ENCODE assay signal across 1 cellular context in the genomic region with DNA sequence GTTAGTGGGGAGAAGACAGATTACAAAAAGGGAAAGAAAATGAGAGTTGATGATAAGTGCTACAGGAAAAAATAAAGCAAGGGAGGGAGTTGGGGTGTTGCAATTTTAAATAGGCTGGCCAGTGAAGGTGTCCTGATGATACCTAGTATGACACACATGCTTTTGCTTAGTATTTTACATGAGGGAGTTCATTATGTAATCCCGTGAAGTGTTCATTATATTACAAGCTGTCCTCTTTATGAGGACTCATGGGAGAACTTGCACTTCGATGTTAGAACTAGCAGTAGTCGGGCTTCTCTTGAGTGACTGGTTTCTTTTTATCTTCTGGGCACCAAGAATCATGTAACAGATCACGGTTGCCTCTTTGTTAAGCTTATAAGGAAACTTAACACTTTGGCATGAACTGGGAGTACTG.
TF ChIP-seq lines count a peak whose summit lies in the region.

No MANE protein-coding gene starts in this region.

TF ChIP-seq in K562, 482 proteins besides CTCF, POLR2A, EP300 and RAD21 (continued from another document and continues in another):
- TF ChIP-seq ZNF449 (CRISPR knock-in tag; IDR thresholded peaks at IDR 0.05) (no peak), SAFB2 (IDR thresholded peaks at IDR 0.05; ENCODE audit: borderline replicate concordance, low read depth, low read length, severe bottlenecking) (no peak), ZNF146 (CRISPR knock-in tag; IDR thresholded peaks at IDR 0.05; ENCODE audit: unreplicated experiment) (no peak), MTA1 (IDR thresholded peaks at IDR 0.05; ENCODE audit: borderline replicate concordance) (no peak), JUND (IDR thresholded peaks at IDR 0.05; ENCODE audit: borderline replicate concordance, low read depth, low read length) (no peak), JUND (tag; IDR thresholded peaks at IDR 0.05; ENCODE audit: borderline replicate concordance, low read depth, low read length) (peak; percentile 56; the same call in 2 of the 3 replicates), IRF2 (CRISPR knock-in tag; IDR thresholded peaks at IDR 0.05) (no peak), ATF3 (IDR thresholded peaks at IDR 0.05) (peak; percentile 41; the same call in 1 of the 2 replicates), ATF3 (CRISPR knock-in tag; conservative IDR thresholded peaks at IDR 0.05) (no peak), NFYB (IDR thresholded peaks at IDR 0.05; ENCODE audit: extremely low read depth, insufficient read length) (no peak), DLX4 (CRISPR knock-in tag; IDR thresholded peaks at IDR 0.05) (no peak), SMARCA5 (IDR thresholded peaks at IDR 0.05) (no peak), RFX5 (IDR thresholded peaks at IDR 0.05; ENCODE audit: low read depth, low read length) (no peak), PPARD (CRISPR knock-in tag; IDR thresholded peaks at IDR 0.05) (no peak), E2F4 (CRISPR knock-in tag; IDR thresholded peaks at IDR 0.05; ENCODE audit: low read depth) (no peak), EP400 (IDR thresholded peaks at IDR 0.05) (no peak), DDX20 (tag; IDR thresholded peaks at IDR 0.05; ENCODE audit: low read depth) (no peak), CCNT2 (IDR thresholded peaks at IDR 0.05; ENCODE audit: borderline replicate concordance, extremely low read depth, insufficient read length, low read depth, low read length) (no peak), KDM1A (IDR thresholded peaks at IDR 0.05) (no peak), HNRNPL (IDR thresholded peaks at IDR 0.05; ENCODE audit: low read depth, low read length) (no peak), NFIX (CRISPR knock-in tag; IDR thresholded peaks at IDR 0.05; ENCODE audit: low read depth) (no peak), ZFX (CRISPR knock-in tag; IDR thresholded peaks at IDR 0.05) (no peak), MTA2 (IDR thresholded peaks at IDR 0.05; ENCODE audit: low read depth) (no peak), ZNF586 (CRISPR knock-in tag; conservative IDR thresholded peaks at IDR 0.05) (no peak), USF1 (CRISPR knock-in tag; IDR thresholded peaks at IDR 0.05) (no peak), TAF1 (IDR thresholded peaks at IDR 0.05; ENCODE audit: control insufficient read depth, extremely low read depth, insufficient read depth, low read length, severe bottlenecking) (no peak), ATF7 (IDR thresholded peaks at IDR 0.05) (peak; percentile 34; the same call in 1 of the 2 replicates), GTF2B (IDR thresholded peaks at IDR 0.05; ENCODE audit: extremely low read depth, insufficient read length) (no peak), SIX5 (IDR thresholded peaks at IDR 0.05; ENCODE audit: borderline replicate concordance in 1 of 2, insufficient read depth in 1 of 2, low read depth in 1 of 2, low read length in 2 of 2) (no peak), NCOA6 (IDR thresholded peaks at IDR 0.05) (no peak), MXI1 (IDR thresholded peaks at IDR 0.05; ENCODE audit: low read depth, low read length) (no peak), CEBPB (tag; IDR thresholded peaks at IDR 0.05) (peak; percentile 94), CAMTA2 (CRISPR knock-in tag; conservative IDR thresholded peaks at IDR 0.05) (no peak), FOS (IDR thresholded peaks at IDR 0.05; ENCODE audit: extremely low read depth, insufficient read length) (no peak), SPI1 (IDR thresholded peaks at IDR 0.05; ENCODE audit: borderline replicate concordance, low read depth, low read length) (no peak), NFE2L1 (tag; IDR thresholded peaks at IDR 0.05; ENCODE audit: borderline replicate concordance, low read depth) (no peak), GATAD2A (IDR thresholded peaks at IDR 0.05) (peak; percentile 56; the same call in 1 of the 2 replicates), MED1 (CRISPR knock-in tag; IDR thresholded peaks at IDR 0.05; ENCODE audit: borderline replicate concordance) (no peak), ZNF699 (CRISPR knock-in tag; IDR thresholded peaks at IDR 0.05; ENCODE audit: insufficient replicate concordance) (no peak), XRCC5 (IDR thresholded peaks at IDR 0.05; ENCODE audit: low read depth, low read length) (no peak), ZNF584 (CRISPR knock-in tag; IDR thresholded peaks at IDR 0.05; ENCODE audit: low read depth) (peak; percentile 25; the same call in 1 of the 2 replicates), PRPF4 (IDR thresholded peaks at IDR 0.05; ENCODE audit: insufficient read depth, low read depth, low read length, poor library complexity, severe bottlenecking) (no peak), ATF2 (CRISPR knock-in tag; IDR thresholded peaks at IDR 0.05) (no peak), CBX2 (IDR thresholded peaks at IDR 0.05; ENCODE audit: insufficient read depth, low read length, poor library complexity, severe bottlenecking) (no peak), E2F3 (CRISPR knock-in tag; IDR thresholded peaks at IDR 0.05) (no peak), KHSRP (IDR thresholded peaks at IDR 0.05) (no peak), BRD9 (IDR thresholded peaks at IDR 0.05; ENCODE audit: low read depth, partially characterized antibody) (peak; percentile 60), MEIS2 (IDR thresholded peaks at IDR 0.05; ENCODE audit: partially characterized antibody) (peak; percentile 26), ZFP1 (CRISPR knock-in tag; IDR thresholded peaks at IDR 0.05) (no peak), RBM39 (optimal IDR thresholded peaks at IDR 0.05; ENCODE audit: low read depth, low read length) (no peak), SP2 (IDR thresholded peaks at IDR 0.05; ENCODE audit: extremely low read depth, low read depth, low read length, poor library complexity, severe bottlenecking) (no peak)
- TF ChIP-seq, protein P1, sequence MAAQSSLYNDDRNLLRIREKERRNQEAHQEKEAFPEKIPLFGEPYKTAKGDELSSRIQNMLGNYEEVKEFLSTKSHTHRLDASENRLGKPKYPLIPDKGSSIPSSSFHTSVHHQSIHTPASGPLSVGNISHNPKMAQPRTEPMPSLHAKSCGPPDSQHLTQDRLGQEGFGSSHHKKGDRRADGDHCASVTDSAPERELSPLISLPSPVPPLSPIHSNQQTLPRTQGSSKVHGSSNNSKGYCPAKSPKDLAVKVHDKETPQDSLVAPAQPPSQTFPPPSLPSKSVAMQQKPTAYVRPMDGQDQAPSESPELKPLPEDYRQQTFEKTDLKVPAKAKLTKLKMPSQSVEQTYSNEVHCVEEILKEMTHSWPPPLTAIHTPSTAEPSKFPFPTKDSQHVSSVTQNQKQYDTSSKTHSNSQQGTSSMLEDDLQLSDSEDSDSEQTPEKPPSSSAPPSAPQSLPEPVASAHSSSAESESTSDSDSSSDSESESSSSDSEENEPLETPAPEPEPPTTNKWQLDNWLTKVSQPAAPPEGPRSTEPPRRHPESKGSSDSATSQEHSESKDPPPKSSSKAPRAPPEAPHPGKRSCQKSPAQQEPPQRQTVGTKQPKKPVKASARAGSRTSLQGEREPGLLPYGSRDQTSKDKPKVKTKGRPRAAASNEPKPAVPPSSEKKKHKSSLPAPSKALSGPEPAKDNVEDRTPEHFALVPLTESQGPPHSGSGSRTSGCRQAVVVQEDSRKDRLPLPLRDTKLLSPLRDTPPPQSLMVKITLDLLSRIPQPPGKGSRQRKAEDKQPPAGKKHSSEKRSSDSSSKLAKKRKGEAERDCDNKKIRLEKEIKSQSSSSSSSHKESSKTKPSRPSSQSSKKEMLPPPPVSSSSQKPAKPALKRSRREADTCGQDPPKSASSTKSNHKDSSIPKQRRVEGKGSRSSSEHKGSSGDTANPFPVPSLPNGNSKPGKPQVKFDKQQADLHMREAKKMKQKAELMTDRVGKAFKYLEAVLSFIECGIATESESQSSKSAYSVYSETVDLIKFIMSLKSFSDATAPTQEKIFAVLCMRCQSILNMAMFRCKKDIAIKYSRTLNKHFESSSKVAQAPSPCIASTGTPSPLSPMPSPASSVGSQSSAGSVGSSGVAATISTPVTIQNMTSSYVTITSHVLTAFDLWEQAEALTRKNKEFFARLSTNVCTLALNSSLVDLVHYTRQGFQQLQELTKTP (IDR thresholded peaks at IDR 0.05; ENCODE audit: low read depth in 1 of 2, partially characterized antibody in 2 of 2): peak in 1 of 2 experiments; percentile 24
- TF ChIP-seq, protein P2, sequence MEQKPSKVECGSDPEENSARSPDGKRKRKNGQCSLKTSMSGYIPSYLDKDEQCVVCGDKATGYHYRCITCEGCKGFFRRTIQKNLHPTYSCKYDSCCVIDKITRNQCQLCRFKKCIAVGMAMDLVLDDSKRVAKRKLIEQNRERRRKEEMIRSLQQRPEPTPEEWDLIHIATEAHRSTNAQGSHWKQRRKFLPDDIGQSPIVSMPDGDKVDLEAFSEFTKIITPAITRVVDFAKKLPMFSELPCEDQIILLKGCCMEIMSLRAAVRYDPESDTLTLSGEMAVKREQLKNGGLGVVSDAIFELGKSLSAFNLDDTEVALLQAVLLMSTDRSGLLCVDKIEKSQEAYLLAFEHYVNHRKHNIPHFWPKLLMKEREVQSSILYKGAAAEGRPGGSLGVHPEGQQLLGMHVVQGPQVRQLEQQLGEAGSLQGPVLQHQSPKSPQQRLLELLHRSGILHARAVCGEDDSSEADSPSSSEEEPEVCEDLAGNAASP (IDR thresholded peaks at IDR 0.05): no peak
- TF ChIP-seq, protein P3, sequence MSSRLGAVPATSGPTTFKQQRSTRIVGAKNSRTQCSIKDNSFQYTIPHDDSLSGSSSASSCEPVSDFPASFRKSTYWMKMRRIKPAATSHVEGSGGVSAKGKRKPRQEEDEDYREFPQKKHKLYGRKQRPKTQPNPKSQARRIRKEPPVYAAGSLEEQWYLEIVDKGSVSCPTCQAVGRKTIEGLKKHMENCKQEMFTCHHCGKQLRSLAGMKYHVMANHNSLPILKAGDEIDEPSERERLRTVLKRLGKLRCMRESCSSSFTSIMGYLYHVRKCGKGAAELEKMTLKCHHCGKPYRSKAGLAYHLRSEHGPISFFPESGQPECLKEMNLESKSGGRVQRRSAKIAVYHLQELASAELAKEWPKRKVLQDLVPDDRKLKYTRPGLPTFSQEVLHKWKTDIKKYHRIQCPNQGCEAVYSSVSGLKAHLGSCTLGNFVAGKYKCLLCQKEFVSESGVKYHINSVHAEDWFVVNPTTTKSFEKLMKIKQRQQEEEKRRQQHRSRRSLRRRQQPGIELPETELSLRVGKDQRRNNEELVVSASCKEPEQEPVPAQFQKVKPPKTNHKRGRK (tag; IDR thresholded peaks at IDR 0.05): no peak
